ENCODE assay signal across 13 cellular contexts in the genomic region with DNA sequence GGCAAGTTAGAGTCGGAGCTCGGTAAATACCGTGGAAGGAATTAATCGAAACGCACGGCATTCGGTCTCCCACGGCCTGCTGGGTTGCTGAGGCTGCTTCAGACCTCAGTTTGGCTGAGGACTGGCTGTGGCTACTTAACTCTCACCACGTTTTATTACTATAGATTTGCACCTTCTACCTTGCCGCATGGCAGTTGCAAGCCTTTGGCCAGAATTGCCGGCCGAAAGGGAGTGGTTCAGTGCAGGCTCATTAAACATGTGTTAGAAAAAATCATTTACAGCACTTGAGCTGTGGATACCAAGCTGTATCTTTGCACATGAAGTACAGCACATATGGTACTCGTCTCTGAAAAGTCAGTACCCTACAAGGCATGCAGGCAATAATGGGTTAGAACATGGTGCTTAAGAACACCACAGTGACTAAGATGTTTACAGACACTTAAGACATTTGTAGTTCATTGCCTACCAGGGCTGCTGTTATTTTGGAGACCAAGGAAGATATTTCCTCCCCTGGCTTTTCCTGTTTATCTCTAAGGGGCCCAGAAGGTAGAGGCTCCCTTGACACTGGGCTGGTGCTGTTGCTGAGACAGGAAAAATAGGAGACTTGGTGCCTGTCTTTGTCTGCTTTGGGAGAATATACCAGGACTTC.
DNase-seq lines count a peak whose midpoint lies in the region; ATAC-seq, FAIRE-seq and TF ChIP-seq lines count a peak whose summit lies in the region.
"Had no signal": no experiment of that assay in that cellular context is flagged by ENCODE, and none has a peak within 500 bp of the region (broad histone marks: within the 10 kb centered on the region; RNA-seq: fewer than 3 reads in every experiment).

No MANE protein-coding gene starts in this region.

- DNase-seq in WTC11 (ENCODE audit: low spot score), result no peak
- DNase-seq in right cardiac atrium, result no peak
- peak; percentile 18 for DNase-seq in small intestine
- no peak for DNase-seq in testis
- DNase-seq in suprapubic skin (ENCODE audit: low spot score in 2 of 2), result no peak
- DNase-seq: activated T-cell treated with anti-CD3 and anti-CD28 coated beads, Interleukin-2, amount 50 U/mL, for 24 hours; aorta; CD4-positive, CD25-positive, alpha-beta regulatory T cell; natural killer cell had no signal

- H3K27me3 ChIP-seq in DOHH2 (ENCODE audit: control insufficient read depth, low read length) (no peaks in the 10 kb centered on the region), right cardiac atrium (ENCODE audit: control insufficient read depth, insufficient read depth) (no peaks in the 10 kb centered on the region), small intestine (ENCODE audit: control insufficient read depth in 2 of 2, insufficient read depth in 2 of 2, low read length in 2 of 2) (no peaks in the 10 kb centered on the region), testis (no peaks in the 10 kb centered on the region), suprapubic skin (no peaks in the 10 kb centered on the region)

- H3K36me3 Mint-ChIP-seq in WTC11, result peaks cover 55% of the 10 kb centered on the region
- H3K36me3 Mint-ChIP-seq: CD4-positive, CD25-positive, alpha-beta regulatory T cell; natural killer cell had no signal

- H3F3A ChIP-seq in DOHH2 (ENCODE audit: control insufficient read depth, insufficient read depth), result peaks cover 38% of the 10 kb centered on the region

- POLR2A ChIA-PET in WTC11 (lab: Charles Lee), result no interaction called here

- H3K27me3 Mint-ChIP-seq in WTC11 (ENCODE audit: low read depth), result no peaks in the 10 kb centered on the region
- H3K27me3 Mint-ChIP-seq: CD4-positive, CD25-positive, alpha-beta regulatory T cell had no signal

- no peak for FAIRE-seq in small intestine (lab: Jason Lieb, UNC)
- FAIRE-seq: endometrium had no signal

- no peaks in the 10 kb centered on the region for H3K9me2 ChIP-seq in DOHH2 (replicated peaks; ENCODE audit: control insufficient read depth, low read length)

- peak overlapping the region; percentile 41; the same call in 1 of the 2 replicates for H3K27ac Mint-ChIP-seq in WTC11
- H3K27ac Mint-ChIP-seq: activated T-cell treated with anti-CD3 and anti-CD28 coated beads, Interleukin-2, amount 50 U/mL, for 24 hours; CD4-positive, CD25-positive, alpha-beta regulatory T cell; natural killer cell had no signal

- ATAC-seq in WTC11, result no peak
- peak in 1 of 2 donors; percentile 56 for ATAC-seq in right cardiac atrium
- ATAC-seq in GM19035 (IDR thresholded peaks at IDR 0.05; ENCODE audit: unreplicated experiment), result no peak
- ATAC-seq in GM19328 (IDR thresholded peaks at IDR 0.05; ENCODE audit: unreplicated experiment), result no peak
- ATAC-seq: natural killer cell had no signal

- intact Hi-C loops in right cardiac atrium (cut with DNase I), result no loop called here
- intact Hi-C loops in testis (cut with DNase I; ENCODE audit: low total_unique reads), result no loop called here

- peaks cover 74% of the 10 kb centered on the region for H3K79me2 ChIP-seq in DOHH2 (ENCODE audit: control insufficient read depth, low read length)

- H3K9me3 ChIP-seq in DOHH2 (ENCODE audit: control insufficient read depth, insufficient read depth, low read length) (no peaks in the 10 kb centered on the region), right cardiac atrium (ENCODE audit: control insufficient read depth, low read length) (no peaks in the 10 kb centered on the region), small intestine (ENCODE audit: control insufficient read depth, low read depth) (no peaks in the 10 kb centered on the region), testis (no peaks in the 10 kb centered on the region), suprapubic skin (no peaks in the 10 kb centered on the region)

- no peaks in the 10 kb centered on the region for H4K20me1 ChIP-seq in DOHH2 (ENCODE audit: control insufficient read depth, insufficient read depth, low read depth, low read length)

- H3K4me1 Mint-ChIP-seq in WTC11, result peaks cover 54% of the 10 kb centered on the region
- H3K4me1 Mint-ChIP-seq: natural killer cell had no signal

- TF ChIP-seq POLR2A in testis (IDR thresholded peaks at IDR 0.05) (no peak), suprapubic skin (IDR thresholded peaks at IDR 0.05) (no peak)

- peaks cover 99% of the 10 kb centered on the region for H3K4me1 ChIP-seq in DOHH2 (ENCODE audit: control insufficient read depth, low read length)
- H3K4me1 ChIP-seq in right cardiac atrium (ENCODE audit: control insufficient read depth, insufficient read depth, low read length), result peaks cover 16% of the 10 kb centered on the region
- H3K4me1 ChIP-seq in small intestine (ENCODE audit: control insufficient read depth in 2 of 2, insufficient read depth in 1 of 2, low read depth in 1 of 2, low read length in 1 of 2), result no peaks in the 10 kb centered on the region
- H3K4me1 ChIP-seq in testis, result peaks cover 22% of the 10 kb centered on the region
- H3K4me1 ChIP-seq in suprapubic skin, result peaks cover 4% of the 10 kb centered on the region

- TF ChIP-seq CTCF in DOHH2 (IDR thresholded peaks at IDR 0.05; ENCODE audit: low read depth, low read length, poor library complexity, severe bottlenecking) (no peak), WTC11 (IDR thresholded peaks at IDR 0.05) (no peak), testis (IDR thresholded peaks at IDR 0.05) (no peak), suprapubic skin (IDR thresholded peaks at IDR 0.05) (no peak)

- peaks cover 64% of the 10 kb centered on the region for H3K36me3 ChIP-seq in DOHH2 (ENCODE audit: control insufficient read depth, low read length)
- H3K36me3 ChIP-seq in small intestine (ENCODE audit: control insufficient read depth in 2 of 2, insufficient read depth in 2 of 2, low read length in 2 of 2), result no peaks in the 10 kb centered on the region
- H3K36me3 ChIP-seq in testis (ENCODE audit: low read depth, missing control alignments), result no peaks in the 10 kb centered on the region
- H3K36me3 ChIP-seq in suprapubic skin, result peaks cover 14% of the 10 kb centered on the region

- no peak for TF ChIP-seq EP300 in suprapubic skin (IDR thresholded peaks at IDR 0.05)

- CTCF ChIA-PET in WTC11 (lab: Charles Lee), result interaction anchor here (0.9 kb wide), 1 partner anchor 103 kb away, joined by 3 read pairs; no protein-coding TSS in a partner anchor

- H3K4me3 Mint-ChIP-seq in WTC11, result no peak overlapping the region
- H3K4me3 Mint-ChIP-seq: activated T-cell treated with anti-CD3 and anti-CD28 coated beads, Interleukin-2, amount 50 U/mL, for 24 hours; CD4-positive, CD25-positive, alpha-beta regulatory T cell; natural killer cell had no signal

- no peaks in the 10 kb centered on the region for H3K9me3 Mint-ChIP-seq in WTC11
- H3K9me3 Mint-ChIP-seq: activated T-cell treated with anti-CD3 and anti-CD28 coated beads, Interleukin-2, amount 50 U/mL, for 24 hours; natural killer cell had no signal

- WGBS in right cardiac atrium, result 84% methylated on average over 13 of the region's 13 CpGs
- 67 to 87% (median 70%) methylated on average over 13 of the region's 13 CpGs for WGBS in small intestine, 3 donors
- 81 to 83% methylated on average over 13 of the region's 13 CpGs for WGBS in testis, 2 donors
- 94% methylated on average over 13 of the region's 13 CpGs for WGBS in suprapubic skin

- H3K4me2 ChIP-seq in DOHH2 (ENCODE audit: low read length), result peak overlapping the region; percentile 89

- H3K27ac ChIP-seq in DOHH2 (ENCODE audit: low read depth, low read length), result peak overlapping the region; percentile 99
- H3K27ac ChIP-seq in right cardiac atrium (ENCODE audit: low read length), result peak overlapping the region; percentile 59
- H3K27ac ChIP-seq in small intestine (ENCODE audit: low read depth in 1 of 2, low read length in 1 of 2), result peak overlapping the region in 1 of 2 donors; percentile 62
- H3K27ac ChIP-seq in testis, result no peak overlapping the region
- no peak overlapping the region for H3K27ac ChIP-seq in suprapubic skin

- H3K4me3 ChIP-seq in DOHH2 (ENCODE audit: low read length), result peak overlapping the region; percentile 68
- no peak overlapping the region for H3K4me3 ChIP-seq in right cardiac atrium (ENCODE audit: low read length)
- no peak overlapping the region for H3K4me3 ChIP-seq in small intestine (ENCODE audit: low read depth in 1 of 2, low read length in 2 of 2)
- H3K4me3 ChIP-seq in testis, result no peak overlapping the region
- H3K4me3 ChIP-seq in suprapubic skin, result no peak overlapping the region

TF ChIP-seq in WTC11, 78 proteins besides CTCF, POLR2A, EP300 and RAD21 (continues in another document):
- TF ChIP-seq ZNF232 (CRISPR knock-in tag; IDR thresholded peaks at IDR 0.05) (no peak), ZNF263 (CRISPR knock-in tag; IDR thresholded peaks at IDR 0.05; ENCODE audit: low read depth) (no peak), CREB1 (CRISPR knock-in tag; IDR thresholded peaks at IDR 0.05) (no peak), NFE2L1 (CRISPR knock-in tag; IDR thresholded peaks at IDR 0.05) (no peak), ZNF423 (CRISPR knock-in tag; IDR thresholded peaks at IDR 0.05) (no peak)
- TF ChIP-seq, protein P1, sequence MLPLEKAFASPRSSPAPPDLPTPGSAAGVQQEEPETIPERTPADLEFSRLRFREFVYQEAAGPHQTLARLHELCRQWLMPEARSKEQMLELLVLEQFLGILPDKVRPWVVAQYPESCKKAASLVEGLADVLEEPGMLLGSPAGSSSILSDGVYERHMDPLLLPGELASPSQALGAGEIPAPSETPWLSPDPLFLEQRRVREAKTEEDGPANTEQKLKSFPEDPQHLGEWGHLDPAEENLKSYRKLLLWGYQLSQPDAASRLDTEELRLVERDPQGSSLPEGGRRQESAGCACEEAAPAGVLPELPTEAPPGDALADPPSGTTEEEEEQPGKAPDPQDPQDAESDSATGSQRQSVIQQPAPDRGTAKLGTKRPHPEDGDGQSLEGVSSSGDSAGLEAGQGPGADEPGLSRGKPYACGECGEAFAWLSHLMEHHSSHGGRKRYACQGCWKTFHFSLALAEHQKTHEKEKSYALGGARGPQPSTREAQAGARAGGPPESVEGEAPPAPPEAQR (CRISPR knock-in tag; IDR thresholded peaks at IDR 0.05), result no peak

Comparison
In these comparisons a context has a peak if more than half of its experiments do, and no peak if none do; other contexts are left out.
1. H3K27ac ChIP-seq: peak in DOHH2 (single experiment) and right cardiac atrium (single experiment); none in testis (0 of 2) and suprapubic skin (single experiment).